Comparison of ENCODE assay signal across 7 cellular contexts in the genomic region with DNA sequence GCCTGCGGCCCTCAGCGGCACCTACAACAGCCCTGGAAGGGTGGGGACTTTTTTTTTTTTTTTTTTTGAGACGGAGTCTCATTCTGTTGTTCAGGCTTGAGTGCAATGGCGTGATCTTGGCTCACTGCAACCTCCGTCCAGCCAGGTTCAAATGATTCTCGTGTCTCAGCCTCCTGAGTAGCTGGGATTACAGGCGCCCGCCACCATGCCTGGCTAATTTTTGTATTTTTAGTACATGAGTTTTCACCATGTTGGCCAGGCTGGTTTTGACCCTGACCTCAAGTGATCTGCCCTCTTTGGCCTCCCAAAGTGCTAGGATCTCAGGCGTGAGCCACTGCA. TPM values are rescaled to one million over a fixed set of nuclear protein-coding genes. Genes with fewer than 3 reads are reported as not detected.
DNase-seq lines count a peak whose midpoint lies in the region; ATAC-seq and TF ChIP-seq lines count a peak whose summit lies in the region.
"Not testable (repeated sequence)": the region's sequence is repeated elsewhere in the genome, so short reads cannot be mapped to it uniquely, and the experiment has no call there.

No MANE protein-coding gene starts in this region.

- H3K27ac ChIP-seq in CD4-positive, alpha-beta T cell (ENCODE audit: low read depth, low read length): not testable (repeated sequence)
- H3K27ac ChIP-seq in RWPE1 (peak overlapping the region; percentile 87; the same call in 1 of the 2 replicates), dorsolateral prefrontal cortex (peak overlapping the region in 3 of 59 donors; percentile 21 to 34 (median 31))

- not testable (repeated sequence) for DNase-seq in CD4-positive, alpha-beta T cell; RWPE1 (ENCODE audit: low spot score); activated CD8-positive, alpha-beta T cell treated with anti-CD3 and anti-CD28 coated beads for 36 hours; dorsolateral prefrontal cortex; mesothelial cell of epicardium (ENCODE audit: low spot score in 2 of 2, unreplicated experiment in 2 of 2); progenitor cell of endocrine pancreas (ENCODE audit: low spot score, unreplicated experiment)

- not testable (repeated sequence) for H3K9me3 Mint-ChIP-seq in CD4-positive, alpha-beta T cell; IgD-negative memory B cell; activated CD8-positive, alpha-beta T cell treated with anti-CD3 and anti-CD28 coated beads for 36 hours; mesothelial cell of epicardium; progenitor cell of endocrine pancreas (ENCODE audit: low read depth)

- H3K27me3 ChIP-seq in CD4-positive, alpha-beta T cell (ENCODE audit: control insufficient read depth, insufficient read depth, low read length); dorsolateral prefrontal cortex: not testable (repeated sequence)

- CTCF ChIA-PET in CD4-positive, alpha-beta T cell (lab: Charles Lee): interaction anchor here (0.6 to 2.0 kb wide), 32 partner anchors 8 to 590 kb away, joined by 3 to 20 read pairs (median 4); partner anchors contain the start of genes CDK9, PTRH1, SH2D3C and ST6GALNAC4
- CTCF ChIA-PET in RWPE1 (lab: Yijun Ruan, JAX): interaction anchor here (0.5 to 2.5 kb wide), 36 partner anchors 8 to 577 kb away, joined by 3 to 24 read pairs (median 4); partner anchors contain the start of genes CDK9, ENG, FPGS and TOR2A
- CTCF ChIA-PET in activated CD8-positive, alpha-beta T cell treated with anti-CD3 and anti-CD28 coated beads for 36 hours (lab: Charles Lee): interaction anchor here (0.6 to 9.2 kb wide), 60 partner anchors 8 to 569 kb away, joined by 3 to 107 read pairs (median 5); partner anchors contain the start of genes CDK9, ENG, FPGS and PTRH1

- H3K9me3 ChIP-seq in CD4-positive, alpha-beta T cell (ENCODE audit: control insufficient read depth, low read length): not testable (repeated sequence)

- H3K4me3 ChIP-seq in dorsolateral prefrontal cortex: not testable (repeated sequence)

- not testable (repeated sequence) for H3K27ac Mint-ChIP-seq in CD4-positive, alpha-beta T cell; activated CD8-positive, alpha-beta T cell treated with anti-CD3 and anti-CD28 coated beads for 36 hours; mesothelial cell of epicardium; progenitor cell of endocrine pancreas
- peak overlapping the region in 2 of 3 donors; percentile 53 to 64 for H3K27ac Mint-ChIP-seq in IgD-negative memory B cell

- not testable (repeated sequence) for ATAC-seq in CD4-positive, alpha-beta T cell (ENCODE audit: poor library complexity); activated CD8-positive, alpha-beta T cell treated with anti-CD3 and anti-CD28 coated beads for 36 hours

- peaks cover 14% of the 10 kb centered on the region for H3K4me1 Mint-ChIP-seq in CD4-positive, alpha-beta T cell (ENCODE audit: low read depth)
- peaks cover 16 to 21% (median 18%) of the 10 kb centered on the region in 3 donors for H3K4me1 Mint-ChIP-seq in IgD-negative memory B cell
- not testable (repeated sequence) for H3K4me1 Mint-ChIP-seq in activated CD8-positive, alpha-beta T cell treated with anti-CD3 and anti-CD28 coated beads for 36 hours (ENCODE audit: low read depth); mesothelial cell of epicardium; progenitor cell of endocrine pancreas (ENCODE audit: low read depth)

- POLR2A ChIA-PET in CD4-positive, alpha-beta T cell (lab: Charles Lee): interaction anchor here (0.6 to 1.6 kb wide), 13 partner anchors 12 to 256 kb away, joined by 3 to 11 read pairs (median 3); partner anchors contain the start of genes CDK9, SH2D3C and TOR2A
- POLR2A ChIA-PET in RWPE1 (lab: Yijun Ruan, JAX; ENCODE audit: low non-redundant PET): interaction anchor here (0.9 kb wide), 2 partner anchors 85 to 133 kb away, joined by 3 to 4 read pairs; partner anchors contain the start of gene CDK9
- POLR2A ChIA-PET in activated CD8-positive, alpha-beta T cell treated with anti-CD3 and anti-CD28 coated beads for 36 hours (lab: Charles Lee): interaction anchor here (0.7 to 2.0 kb wide), 11 partner anchors 8 to 247 kb away, joined by 3 to 8 read pairs (median 3); partner anchors contain the start of genes ENG and ST6GALNAC6

- peak; percentile 73 for TF ChIP-seq CTCF in CD4-positive, alpha-beta T cell (IDR thresholded peaks at IDR 0.05)
- peak; percentile 70 for TF ChIP-seq CTCF in RWPE1 (conservative IDR thresholded peaks at IDR 0.05; ENCODE audit: low read depth)
- TF ChIP-seq CTCF in activated CD8-positive, alpha-beta T cell treated with anti-CD3 and anti-CD28 coated beads for 36 hours (IDR thresholded peaks at IDR 0.05): peak; percentile 55
- peak in 31 of 56 donors; percentile 1 to 54 (median 26) for TF ChIP-seq CTCF in dorsolateral prefrontal cortex (IDR thresholded peaks at IDR 0.05 in 54 of 56, conservative IDR thresholded peaks at IDR 0.05 in 2 of 56; ENCODE audit: low read depth in 1 of 56, partially characterized antibody in 56 of 56)
- peak; percentile 49 for TF ChIP-seq CTCF in mesothelial cell of epicardium (IDR thresholded peaks at IDR 0.05; ENCODE audit: unreplicated experiment)
- peak; percentile 12 for TF ChIP-seq CTCF in progenitor cell of endocrine pancreas (IDR thresholded peaks at IDR 0.05; ENCODE audit: unreplicated experiment)

- not testable (repeated sequence) for H3K36me3 Mint-ChIP-seq in CD4-positive, alpha-beta T cell (ENCODE audit: low read depth); IgD-negative memory B cell; activated CD8-positive, alpha-beta T cell treated with anti-CD3 and anti-CD28 coated beads for 36 hours (ENCODE audit: low read depth); mesothelial cell of epicardium; progenitor cell of endocrine pancreas (ENCODE audit: insufficient read depth)

- H3K4me3 Mint-ChIP-seq in CD4-positive, alpha-beta T cell; IgD-negative memory B cell; activated CD8-positive, alpha-beta T cell treated with anti-CD3 and anti-CD28 coated beads for 36 hours; mesothelial cell of epicardium; progenitor cell of endocrine pancreas (ENCODE audit: low read depth): not testable (repeated sequence)

- H3K27me3 Mint-ChIP-seq in CD4-positive, alpha-beta T cell; IgD-negative memory B cell; activated CD8-positive, alpha-beta T cell treated with anti-CD3 and anti-CD28 coated beads for 36 hours; mesothelial cell of epicardium (ENCODE audit: low read depth); progenitor cell of endocrine pancreas: not testable (repeated sequence)

- intact Hi-C loops in CD4-positive, alpha-beta T cell (cut with DNase I, micrococcal nuclease): loop anchor here in 1 of 2 experiments (1.0 to 2.0 kb wide), 4 partner anchors 51 to 280 kb away; partner anchors contain the start of genes CDK9 and TOR2A
- intact Hi-C loops in activated CD8-positive, alpha-beta T cell treated with anti-CD3 and anti-CD28 coated beads for 36 hours (cut with micrococcal nuclease): not testable (repeated sequence)
- intact Hi-C loops in dorsolateral prefrontal cortex (cut with DNase I): loop anchor here (2.0 to 5.0 kb wide), 5 partner anchors 68 to 283 kb away; partner anchors contain the start of genes TOR2A (in 2 of the 2), FPGS (in 1 of the 2) and STXBP1 (in 1 of the 2)

RNA-seq across cellular contexts. Expression of gene AK1, which starts 7.4 kb away (rescaled TPM):
- total RNA-seq in CD4-positive, alpha-beta T cell: 10 to 100 TPM; 46.7 to 52.6 TPM
- polyA plus RNA-seq in IgD-negative memory B cell: 0.10 TPM
- 10 to 100 TPM; 12.1 to 14.8 TPM for total RNA-seq in activated CD8-positive, alpha-beta T cell treated with anti-CD3 and anti-CD28 coated beads for 36 hours
- 100 to 1,000 TPM in 108 of 120 experiments, 10 to 100 TPM in 12; 58.9 to 165 (median 129) TPM for total RNA-seq in dorsolateral prefrontal cortex
- total RNA-seq in mesothelial cell of epicardium: 34.4 to 39.4 TPM (median 38.5 TPM) in 3 replicates
- 46.2 and 46.5 TPM in 2 replicates for total RNA-seq in progenitor cell of endocrine pancreas

RNA-seq across cellular contexts. Expression of gene ENG, which starts 15.7 kb away (rescaled TPM):
- 1 to 10 TPM; 2.5 to 2.6 TPM for total RNA-seq in CD4-positive, alpha-beta T cell
- polyA plus RNA-seq in IgD-negative memory B cell: 1.8 TPM
- 10 to 100 TPM; 14.2 to 15.0 TPM for total RNA-seq in activated CD8-positive, alpha-beta T cell treated with anti-CD3 and anti-CD28 coated beads for 36 hours
- total RNA-seq in dorsolateral prefrontal cortex (10 to 100 TPM; 10.3 to 92.1 (median 25.6) TPM), mesothelial cell of epicardium (7.3 to 8.5 TPM (median 8.1 TPM) in 3 replicates), progenitor cell of endocrine pancreas (0.64 and 0.91 TPM in 2 replicates)

RNA-seq across cellular contexts. Expression of gene ST6GALNAC6, which starts 29.3 kb away (rescaled TPM):
- 10 to 100 TPM; 93.1 to 97.5 TPM for total RNA-seq in CD4-positive, alpha-beta T cell
- 38.9 TPM for polyA plus RNA-seq in IgD-negative memory B cell
- 10 to 100 TPM; 36.9 to 38.8 TPM for total RNA-seq in activated CD8-positive, alpha-beta T cell treated with anti-CD3 and anti-CD28 coated beads for 36 hours
- total RNA-seq in dorsolateral prefrontal cortex (100 to 1,000 TPM in 113 of 120 experiments, 10 to 100 TPM in 7; 52.7 to 225 (median 137) TPM), mesothelial cell of epicardium (34.2 to 37.5 TPM (median 36.2 TPM) in 3 replicates), progenitor cell of endocrine pancreas (31.1 and 36.7 TPM in 2 replicates)

RNA-seq across cellular contexts. Expression of gene ST6GALNAC4, which starts 46.7 kb away (rescaled TPM):
- 10 to 100 TPM; 28.7 to 30.2 TPM for total RNA-seq in CD4-positive, alpha-beta T cell
- 32.5 TPM for polyA plus RNA-seq in IgD-negative memory B cell
- 10 to 100 TPM; 34.3 to 34.9 TPM for total RNA-seq in activated CD8-positive, alpha-beta T cell treated with anti-CD3 and anti-CD28 coated beads for 36 hours
- 10 to 100 TPM; 13.2 to 58.0 (median 23.6) TPM for total RNA-seq in dorsolateral prefrontal cortex
- total RNA-seq in mesothelial cell of epicardium: 14.5 to 16.1 TPM (median 15.8 TPM) in 3 replicates
- 7.0 and 7.7 TPM in 2 replicates for total RNA-seq in progenitor cell of endocrine pancreas

Comparison
In these comparisons a context has a peak if more than half of its experiments do, and no peak if none do; other contexts are left out.
1. CTCF ChIP-seq: peak in every context shown above with its lines; median percentile 73 in CD4-positive, alpha-beta T cell; 70 in RWPE1; 55 in activated CD8-positive, alpha-beta T cell treated with anti-CD3 and anti-CD28 coated beads for 36 hours; 49 in mesothelial cell of epicardium; 26 in dorsolateral prefrontal cortex; 12 in progenitor cell of endocrine pancreas.